Comparison of ENCODE assay signal across 18 cellular contexts in the genomic region with DNA sequence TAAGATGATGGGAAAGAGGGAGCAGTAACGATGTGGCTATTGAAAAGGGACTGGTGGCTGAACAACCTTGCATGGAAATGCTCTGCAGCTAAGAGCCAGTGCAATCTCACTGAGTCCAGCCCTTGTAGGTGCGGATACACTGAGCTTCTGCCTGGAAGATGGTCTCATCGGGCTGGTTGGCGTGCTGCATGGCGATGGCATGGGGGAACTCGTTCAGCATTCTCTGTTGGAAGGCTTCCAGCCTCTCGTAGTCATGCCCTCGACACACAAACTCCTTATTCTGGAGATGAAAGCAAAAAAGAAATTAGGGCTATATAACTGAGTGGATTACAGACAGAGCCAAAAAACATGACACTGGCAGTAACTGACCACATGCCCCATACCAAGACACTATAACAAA.
"Had no signal": no experiment of that assay in that cellular context is flagged by ENCODE, and none has a peak within 500 bp of the region (broad histone marks: within the 10 kb centered on the region; RNA-seq: fewer than 3 reads in every experiment).

No MANE protein-coding gene starts in this region.

- H3K4me1 Mint-ChIP-seq: memory B cell, natural killer cell had no signal

- H3K9me3 ChIP-seq: neutrophil, pancreas, right lobe of liver, suprapubic skin, transverse colon, vagina had no signal

- H3K27ac Mint-ChIP-seq: memory B cell; natural killer cell; progenitor cell of endocrine pancreas; stimulated activated naive B cell treated with anti-CD40 and anti-IgM and Interleukin-4, amounts not matched to agents 10 μg/mL and 1 μg/mL and 100 μg/mL, for 72 hours; stimulated activated naive CD8-positive, alpha-beta T cell treated with anti-CD3 and anti-CD28 coated beads, Interleukin-15, Interleukin-2, amounts not matched to agents 100 ng/mL and 50 ng/mL, for 24 hours had no signal

- ATAC-seq: left lobe of liver; natural killer cell; pancreas; right lobe of liver; stimulated activated naive B cell treated with anti-CD40 and anti-IgM and Interleukin-4, amounts not matched to agents 10 μg/mL and 1 μg/mL and 100 μg/mL, for 72 hours had no signal

- H3K36me3 Mint-ChIP-seq: memory B cell; natural killer cell; stimulated activated naive B cell treated with anti-CD40 and anti-IgM and Interleukin-4, amounts not matched to agents 10 μg/mL and 1 μg/mL and 100 μg/mL, for 72 hours had no signal

- H3K27me3 ChIP-seq: pancreas, right lobe of liver, suprapubic skin, transverse colon, vagina had no signal

- H3K4me3 ChIP-seq: coronary artery, lung, pancreas, right lobe of liver, suprapubic skin, transverse colon, vagina had no signal

- H3K36me3 ChIP-seq: neutrophil, transverse colon had no signal

- H3K4me3 Mint-ChIP-seq: memory B cell; natural killer cell; stimulated activated naive B cell treated with anti-CD40 and anti-IgM and Interleukin-4, amounts not matched to agents 10 μg/mL and 1 μg/mL and 100 μg/mL, for 72 hours; stimulated activated naive CD8-positive, alpha-beta T cell treated with anti-CD3 and anti-CD28 coated beads, Interleukin-15, Interleukin-2, amounts not matched to agents 100 ng/mL and 50 ng/mL, for 24 hours had no signal

- H3K27me3 Mint-ChIP-seq: stimulated activated naive CD8-positive, alpha-beta T cell treated with anti-CD3 and anti-CD28 coated beads, Interleukin-15, Interleukin-2, amounts not matched to agents 100 ng/mL and 50 ng/mL, for 24 hours had no signal

- DNase-seq: dermis blood vessel endothelial cell; natural killer cell; pancreas; right lobe of liver; small intestine; stimulated activated CD4-positive, alpha-beta T cell treated with anti-CD3 and anti-CD28 coated beads, Interleukin-15, amount 100 ng/mL, for 24 hours; stimulated activated CD4-positive, alpha-beta T cell treated with anti-CD3 and anti-CD28 coated beads, Interleukin-2, amount 100 ng/mL, for 48 hours; stimulated activated naive B cell treated with anti-CD40 and anti-IgM and Interleukin-4, amounts not matched to agents 10 μg/mL and 1 μg/mL and 100 μg/mL, for 72 hours; transverse colon had no signal

- H3K9me3 Mint-ChIP-seq: memory B cell; natural killer cell; stimulated activated naive B cell treated with anti-CD40 and anti-IgM and Interleukin-4, amounts not matched to agents 10 μg/mL and 1 μg/mL and 100 μg/mL, for 72 hours; stimulated activated naive CD8-positive, alpha-beta T cell treated with anti-CD3 and anti-CD28 coated beads, Interleukin-15, Interleukin-2, amounts not matched to agents 100 ng/mL and 50 ng/mL, for 24 hours had no signal

- H3K4me1 ChIP-seq: pancreas, right lobe of liver, suprapubic skin, transverse colon, vagina had no signal

- H3K27ac ChIP-seq: coronary artery, neutrophil, pancreas, right lobe of liver, suprapubic skin, transverse colon, vagina had no signal
